8 cellular contexts compared by ENCODE assay signal in genomic region chr1:179016694-179017382, GRCh38. TPM values are rescaled to one million over a fixed set of nuclear protein-coding genes. Genes with fewer than 3 reads are reported as not detected.
DNase-seq lines count a peak whose midpoint lies in the region; ATAC-seq and TF ChIP-seq lines count a peak whose summit lies in the region.

No MANE protein-coding gene starts in this region.

- peak; percentile 75 for ATAC-seq in foreskin keratinocyte
- ATAC-seq in GM18511 (IDR thresholded peaks at IDR 0.05; ENCODE audit: unreplicated experiment), result no peak

- H2AK5ac ChIP-seq in trophoblast cell (ENCODE audit: low read length), result no peak overlapping the region

- no peak overlapping the region for H4K8ac ChIP-seq in trophoblast cell (ENCODE audit: low read depth, low read length)

- no peak overlapping the region for H3K4me3 ChIP-seq in SJSA1
- no peak overlapping the region for H3K4me3 ChIP-seq in trophoblast cell (ENCODE audit: low read depth, low read length)

- TF ChIP-seq CTCF in foreskin keratinocyte (conservative IDR thresholded peaks at IDR 0.05) (no peak), endothelial cell (IDR thresholded peaks at IDR 0.05; ENCODE audit: unreplicated experiment) (no peak)

- H2BK120ac ChIP-seq in trophoblast cell (ENCODE audit: insufficient read depth, low read length, poor library complexity), result no peak overlapping the region

- H3K4me3 Mint-ChIP-seq in endothelial cell (ENCODE audit: unreplicated experiment), result no peak overlapping the region

- H2BK12ac ChIP-seq in trophoblast cell (ENCODE audit: low read length), result no peak overlapping the region

- no CpG with 5 or more reads among the region's 5 CpGs for WGBS in trophoblast cell (ENCODE audit: extremely low coverage, insufficient coverage, insufficient read length)

- H3K36me3 ChIP-seq in SJSA1 (no peaks in the 10 kb centered on the region), trophoblast cell (ENCODE audit: control insufficient read depth in 1 of 2, insufficient read depth in 2 of 2, low read length in 2 of 2) (no peaks in the 10 kb centered on the region)

- no peak overlapping the region for H3K23ac ChIP-seq in trophoblast cell (ENCODE audit: low read length)

- DNase-seq in SHP77 (lab: John Stamatoyannopoulos, UW) (peak; percentile 13 to 32), SHP77 treated with DMSO at 0.1 percent for 48 hours (lab: John Stamatoyannopoulos, UW) (no peak), SJSA1 (ENCODE audit: low read depth in 1 of 2, low spot score in 2 of 2) (peak; percentile 82 to 94), foreskin keratinocyte (peak in 1 of 2 donors; percentile 76), trophoblast cell (peak in 1 of 2 donors; percentile 13), activated gamma-delta T cell treated with Interleukin-2 at 50 U/mL for 16 hours (no peak), endothelial cell (ENCODE audit: low spot score) (no peak)

- H3K27me3 ChIP-seq in SJSA1 (replicated peaks) (no peaks in the 10 kb centered on the region), foreskin keratinocyte (no peaks in the 10 kb centered on the region), trophoblast cell (ENCODE audit: insufficient read depth, low read length) (no peaks in the 10 kb centered on the region)

- H3K4me1 ChIP-seq in SJSA1 (replicated peaks) (peaks cover 20% of the 10 kb centered on the region), foreskin keratinocyte (peaks cover 12% of the 10 kb centered on the region), trophoblast cell (ENCODE audit: control insufficient read depth in 1 of 2, insufficient read depth in 2 of 2, low read length in 2 of 2) (peaks cover 2 to 6% of the 10 kb centered on the region in 2 experiments)

- H2AFZ ChIP-seq in trophoblast cell (ENCODE audit: insufficient read depth, low read length, poor library complexity), result no peak overlapping the region

- H3K27ac ChIP-seq in SJSA1, result peak overlapping the region; percentile 10; the same call in 1 of the 2 replicates
- H3K27ac ChIP-seq in foreskin keratinocyte, result no peak overlapping the region
- no peak overlapping the region for H3K27ac ChIP-seq in trophoblast cell (ENCODE audit: low read depth, low read length)

- H3K9ac ChIP-seq in trophoblast cell (ENCODE audit: low read length), result peak overlapping the region; percentile 31

- no peak overlapping the region for H4K91ac ChIP-seq in trophoblast cell (ENCODE audit: low read depth, low read length)

- no peak overlapping the region for H3K4me2 ChIP-seq in trophoblast cell (ENCODE audit: low read length)

- no peak overlapping the region for H4K12ac ChIP-seq in trophoblast cell (ENCODE audit: low read depth, low read length)

- H3K14ac ChIP-seq in trophoblast cell (ENCODE audit: low read length), result no peak overlapping the region

- no peaks in the 10 kb centered on the region for H3K4me1 Mint-ChIP-seq in endothelial cell (ENCODE audit: unreplicated experiment)

- H3K18ac ChIP-seq in trophoblast cell (ENCODE audit: low read length), result no peak overlapping the region

- H3K27ac Mint-ChIP-seq in endothelial cell (ENCODE audit: unreplicated experiment), result no peak overlapping the region

- no peak overlapping the region for H3K4ac ChIP-seq in trophoblast cell (ENCODE audit: low read depth, low read length)

- H3K36me3 Mint-ChIP-seq in endothelial cell (ENCODE audit: low read depth, unreplicated experiment), result no peaks in the 10 kb centered on the region

- H3K9me3 ChIP-seq in SJSA1 (replicated peaks), result no peaks in the 10 kb centered on the region
- no peaks in the 10 kb centered on the region for H3K9me3 ChIP-seq in trophoblast cell (ENCODE audit: insufficient read depth, low read depth, low read length)

- no peaks in the 10 kb centered on the region for H3K9me3 Mint-ChIP-seq in endothelial cell (ENCODE audit: unreplicated experiment)

- peaks cover 1% of the 10 kb centered on the region for H3K27me3 Mint-ChIP-seq in endothelial cell (ENCODE audit: unreplicated experiment)

- H2BK5ac ChIP-seq in trophoblast cell (ENCODE audit: low read depth, low read length, poor library complexity), result no peak overlapping the region

- H3K79me2 ChIP-seq in trophoblast cell (ENCODE audit: control insufficient read depth, insufficient read depth, low read length, poor library complexity), result no peaks in the 10 kb centered on the region

- no peaks in the 10 kb centered on the region for H3K79me1 ChIP-seq in trophoblast cell (ENCODE audit: low read length)

RNA-seq across cellular contexts. Expression of gene FAM20B, which starts 8.9 kb away (rescaled TPM):
- total RNA-seq in SJSA1 (2014; rRNA removed; shearing (Covaris generic)), result 50.7 and 52.6 TPM in 2 replicates
- total RNA-seq in foreskin keratinocyte (28.9 and 29.1 TPM in 2 replicates), endothelial cell (ENCODE audit: unreplicated experiment) (31.4 TPM)
- polyA plus RNA-seq in foreskin keratinocyte, result 7.7 and 9.1 TPM in 2 replicates
- 17.6 and 17.9 TPM in 2 replicates for polyA plus RNA-seq in trophoblast cell (2013)

Comparison
In these comparisons a context has a peak if more than half of its experiments do, and no peak if none do; other contexts are left out.
1. DNase-seq: peak in SHP77 (2 of 2) and SJSA1 (2 of 2); none in SHP77 treated with DMSO at 0.1 percent for 48 hours (single experiment), activated gamma-delta T cell treated with Interleukin-2 at 50 U/mL for 16 hours (single experiment) and endothelial cell (single experiment).